13 cellular contexts compared by ENCODE assay signal in the genomic region with DNA sequence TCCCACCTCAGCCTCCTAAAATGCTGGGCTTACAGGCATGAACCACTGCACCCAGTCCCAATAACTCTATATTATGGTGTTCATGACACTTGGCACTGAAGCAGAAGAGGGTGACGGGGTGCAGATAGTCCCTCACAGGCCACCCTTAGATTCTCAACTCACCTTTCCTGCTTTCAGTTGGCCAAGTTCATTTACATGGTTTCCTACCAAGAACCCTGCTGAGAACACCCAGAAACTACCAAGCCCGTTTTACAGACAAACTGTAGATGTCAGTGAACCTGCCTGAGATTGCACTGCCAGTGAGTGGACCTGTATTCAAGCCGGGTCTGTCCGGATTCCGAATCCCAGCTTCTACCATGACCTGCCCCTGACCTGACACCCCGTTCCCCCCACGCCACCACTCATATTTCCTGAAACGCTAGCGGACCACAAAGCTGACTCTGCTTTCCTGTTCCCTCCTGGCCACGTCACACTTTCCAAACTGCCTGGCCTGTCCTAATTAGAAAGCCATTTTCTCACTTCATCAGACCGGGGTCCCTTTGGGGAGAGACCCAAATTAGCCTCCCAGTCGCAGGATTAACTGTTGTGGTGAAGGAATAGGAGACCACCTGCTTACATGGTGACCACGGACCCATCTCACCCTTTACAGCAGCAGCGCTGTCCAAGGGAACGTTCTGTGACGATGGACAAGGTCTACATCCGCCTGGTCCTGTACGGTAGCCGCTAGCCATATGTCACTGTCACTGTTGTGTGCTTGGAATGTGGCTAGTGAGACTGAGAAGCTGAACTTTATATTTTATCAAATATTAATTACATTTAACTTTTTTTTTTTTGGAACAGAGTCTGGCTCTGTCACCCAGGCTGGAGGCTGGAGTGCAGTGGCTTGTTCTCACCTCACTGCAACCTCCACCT. TPM values are rescaled to one million over a fixed set of nuclear protein-coding genes. Genes with fewer than 3 reads are reported as not detected.
DNase-seq lines count a peak whose midpoint lies in the region; ATAC-seq, FAIRE-seq and TF ChIP-seq lines count a peak whose summit lies in the region.
"Had no signal": no experiment of that assay in that cellular context is flagged by ENCODE, and none has a peak within 500 bp of the region (broad histone marks: within the 10 kb centered on the region; RNA-seq: fewer than 3 reads in every experiment).

No MANE protein-coding gene starts in this region.

- TF ChIP-seq CTCF in Caco-2 (IDR thresholded peaks at IDR 0.05; ENCODE audit: insufficient read depth in 1 of 2, low read depth in 1 of 2, low read length in 1 of 2, severe bottlenecking in 1 of 2, unreplicated experiment in 1 of 2) = no peak

- no peaks in the 10 kb centered on the region for H3K9me3 ChIP-seq in Karpas-422 (ENCODE audit: low read length)
- H3K9me3 ChIP-seq in Caco-2 = no peaks in the 10 kb centered on the region

- DNase-seq in CD1c-positive myeloid dendritic cell (ENCODE audit: extremely low spot score) (peak; percentile 31), GM19239 (ENCODE audit: insufficient read length, low spot score) (no peak), lung microvascular endothelial cell (ENCODE audit: low read depth in 2 of 2) (peak; percentile 46 to 65), Karpas-422 (no peak), Caco-2 (no peak), NCI-H2196 (lab: John Stamatoyannopoulos, UW; ENCODE audit: unreplicated experiment) (no peak)
- DNase-seq in activated CD4-positive, alpha-beta memory T cell treated with anti-CD3 and anti-CD28 coated beads for 36 hours = peak; percentile 84
- DNase-seq: NCI-H446 had no signal

- H3K4me3 ChIP-seq in Karpas-422 (ENCODE audit: low read length) (no peak overlapping the region), Caco-2 (ENCODE audit: low read depth, low read length) (no peak overlapping the region)

- no peak overlapping the region for H3K4me2 ChIP-seq in Karpas-422 (ENCODE audit: low read depth, low read length, poor library complexity, severe bottlenecking)
- H3K4me2 ChIP-seq: KMS-11 had no signal

- FAIRE-seq in GM19239 (lab: Jason Lieb, UNC) = peak; percentile 83
- FAIRE-seq: astrocyte had no signal

- BruUV-seq in Caco-2 (replicated peaks; lab: Mats Ljungman, UMichigan) = no TSS peak

- H3K9ac ChIP-seq in Karpas-422 (ENCODE audit: low read length) = no peak overlapping the region
- H3K9ac ChIP-seq: KMS-11 had no signal

- H2AFZ ChIP-seq in Karpas-422 (ENCODE audit: low read length) = no peak overlapping the region

- H3K27me3 ChIP-seq in Karpas-422 (ENCODE audit: low read length) = no peaks in the 10 kb centered on the region
- H3K27me3 ChIP-seq in Caco-2 (replicated peaks; ENCODE audit: control insufficient read depth, insufficient read depth, low read length) = peaks cover 1% of the 10 kb centered on the region

- no peaks in the 10 kb centered on the region for H3K9me2 ChIP-seq in Karpas-422 (replicated peaks; ENCODE audit: insufficient read depth, low read length)

- no peaks in the 10 kb centered on the region for H3K4me1 ChIP-seq in Karpas-422 (ENCODE audit: low read length)
- H3K4me1 ChIP-seq in Caco-2 = no peaks in the 10 kb centered on the region

- H3K4me3 Mint-ChIP-seq in activated CD4-positive, alpha-beta memory T cell treated with anti-CD3 and anti-CD28 coated beads for 36 hours = peak overlapping the region; percentile 6
- no peak overlapping the region for H3K4me3 Mint-ChIP-seq in Caco-2 (ENCODE audit: unreplicated experiment)

- CTCF ChIA-PET in activated CD4-positive, alpha-beta memory T cell treated with anti-CD3 and anti-CD28 coated beads for 36 hours (lab: Charles Lee) = interaction anchor here (0.7 to 1.0 kb wide), 2 partner anchors 22 to 25 kb away, joined by 3 read pairs; no protein-coding TSS in a partner anchor
- CTCF ChIA-PET in Caco-2 (lab: Charles Lee) = no interaction called here

- H3K27ac ChIP-seq in Karpas-422 (ENCODE audit: low read length) = no peak overlapping the region
- H3K27ac ChIP-seq: KMS-11, VCaP had no signal

- H3K79me2 ChIP-seq in Karpas-422 (ENCODE audit: low read length) = no peaks in the 10 kb centered on the region

- peaks cover 10% of the 10 kb centered on the region for H3K4me1 Mint-ChIP-seq in activated CD4-positive, alpha-beta memory T cell treated with anti-CD3 and anti-CD28 coated beads for 36 hours (ENCODE audit: low read depth)
- H3K4me1 Mint-ChIP-seq in Caco-2 (ENCODE audit: low read depth, unreplicated experiment) = no peaks in the 10 kb centered on the region

- no peaks in the 10 kb centered on the region for H4K20me1 ChIP-seq in Karpas-422 (ENCODE audit: insufficient read depth, low read depth, low read length)

- peak overlapping the region; percentile 69 for H3K27ac Mint-ChIP-seq in activated CD4-positive, alpha-beta memory T cell treated with anti-CD3 and anti-CD28 coated beads for 36 hours
- H3K27ac Mint-ChIP-seq in Caco-2 (ENCODE audit: unreplicated experiment) = no peak overlapping the region

- no peaks in the 10 kb centered on the region for H3K9me3 Mint-ChIP-seq in activated CD4-positive, alpha-beta memory T cell treated with anti-CD3 and anti-CD28 coated beads for 36 hours
- H3K9me3 Mint-ChIP-seq in Caco-2 (ENCODE audit: unreplicated experiment) = no peaks in the 10 kb centered on the region

- intact Hi-C loops in activated CD4-positive, alpha-beta memory T cell treated with anti-CD3 and anti-CD28 coated beads for 36 hours (cut with micrococcal nuclease) = no loop called here
- intact Hi-C loops in Caco-2 (cut with micrococcal nuclease; ENCODE audit: unreplicated experiment) = no loop called here

- no peak for ATAC-seq in HG02798 (IDR thresholded peaks at IDR 0.05; ENCODE audit: poor library complexity, unreplicated experiment)
- ATAC-seq: Right ventricle myocardium inferior had no signal

- H3K36me3 Mint-ChIP-seq in activated CD4-positive, alpha-beta memory T cell treated with anti-CD3 and anti-CD28 coated beads for 36 hours = no peaks in the 10 kb centered on the region
- peaks cover 6% of the 10 kb centered on the region for H3K36me3 Mint-ChIP-seq in Caco-2 (ENCODE audit: insufficient read depth, unreplicated experiment)

- POLR2A ChIA-PET in activated CD4-positive, alpha-beta memory T cell treated with anti-CD3 and anti-CD28 coated beads for 36 hours (lab: Charles Lee) = no interaction called here
- POLR2A ChIA-PET in Caco-2 (lab: Charles Lee) = no interaction called here

- H3K36me3 ChIP-seq in Karpas-422 (ENCODE audit: insufficient read depth, low read length) (no peaks in the 10 kb centered on the region), Caco-2 (ENCODE audit: control insufficient read depth, insufficient read depth, low read length) (no peaks in the 10 kb centered on the region)

- peaks cover 38% of the 10 kb centered on the region for H3K27me3 Mint-ChIP-seq in activated CD4-positive, alpha-beta memory T cell treated with anti-CD3 and anti-CD28 coated beads for 36 hours
- peaks cover 21% of the 10 kb centered on the region for H3K27me3 Mint-ChIP-seq in Caco-2 (ENCODE audit: insufficient read depth, unreplicated experiment)

RNA-seq across cellular contexts. Expression of gene GRID2IP, which starts 17.1 kb away (rescaled TPM):
- under 1 TPM; 0.19 to 0.21 TPM for total RNA-seq in activated CD4-positive, alpha-beta memory T cell treated with anti-CD3 and anti-CD28 coated beads for 36 hours
- total RNA-seq in lung microvascular endothelial cell = under 0.01 TPM in 2 replicates
- not detected in 2 replicates for total RNA-seq in Karpas-422 (2014; rRNA removed; shearing (Covaris generic); ENCODE audit: low replicate concordance)
- total RNA-seq in Caco-2 (2022) = 0.65 and 0.95 TPM in 2 replicates
- total RNA-seq: Right ventricle myocardium inferior had no signal

RNA-seq across cellular contexts. Expression of gene ZDHHC4, which starts 43.1 kb away (rescaled TPM):
- 10 to 100 TPM; 31.7 to 44.4 TPM for total RNA-seq in activated CD4-positive, alpha-beta memory T cell treated with anti-CD3 and anti-CD28 coated beads for 36 hours
- 28.5 and 37.1 TPM in 2 replicates for total RNA-seq in lung microvascular endothelial cell
- 48.4 and 66.1 TPM in 2 replicates for total RNA-seq in Karpas-422 (2014; rRNA removed; shearing (Covaris generic); ENCODE audit: low replicate concordance)
- total RNA-seq in Caco-2 (2022) = 69.9 and 78.9 TPM in 2 replicates

RNA-seq across cellular contexts. Expression of gene KDELR2, which starts 50.2 kb away (rescaled TPM):
- total RNA-seq in activated CD4-positive, alpha-beta memory T cell treated with anti-CD3 and anti-CD28 coated beads for 36 hours = 10 to 100 TPM; 72.5 to 80.2 TPM
- total RNA-seq in lung microvascular endothelial cell = 94.6 and 111 TPM in 2 replicates
- 27.3 and 82.4 TPM in 2 replicates for total RNA-seq in Karpas-422 (2014; rRNA removed; shearing (Covaris generic); ENCODE audit: low replicate concordance)
- total RNA-seq in Caco-2 (2022) = 263 and 274 TPM in 2 replicates

RNA-seq across cellular contexts. Expression of gene INTS15, which starts 55.7 kb away (rescaled TPM):
- 10 to 100 TPM; 25.9 to 27.5 TPM for total RNA-seq in activated CD4-positive, alpha-beta memory T cell treated with anti-CD3 and anti-CD28 coated beads for 36 hours
- total RNA-seq in lung microvascular endothelial cell (7.0 and 11.1 TPM in 2 replicates), Caco-2 (2022) (24.7 and 29.6 TPM in 2 replicates)
- total RNA-seq in Karpas-422 (2014; rRNA removed; shearing (Covaris generic); ENCODE audit: low replicate concordance) = 14.0 and 35.2 TPM in 2 replicates

Comparison
In these comparisons a context has a peak if more than half of its experiments do, and no peak if none do; other contexts are left out.
1. DNase-seq: peak in CD1c-positive myeloid dendritic cell (single experiment), activated CD4-positive, alpha-beta memory T cell treated with anti-CD3 and anti-CD28 coated beads for 36 hours (single experiment) and lung microvascular endothelial cell (2 of 2); none in GM19239 (single experiment), Karpas-422 (single experiment), Caco-2 (0 of 2) and NCI-H2196 (single experiment).